12 cellular contexts compared by ENCODE assay signal in the genomic region with DNA sequence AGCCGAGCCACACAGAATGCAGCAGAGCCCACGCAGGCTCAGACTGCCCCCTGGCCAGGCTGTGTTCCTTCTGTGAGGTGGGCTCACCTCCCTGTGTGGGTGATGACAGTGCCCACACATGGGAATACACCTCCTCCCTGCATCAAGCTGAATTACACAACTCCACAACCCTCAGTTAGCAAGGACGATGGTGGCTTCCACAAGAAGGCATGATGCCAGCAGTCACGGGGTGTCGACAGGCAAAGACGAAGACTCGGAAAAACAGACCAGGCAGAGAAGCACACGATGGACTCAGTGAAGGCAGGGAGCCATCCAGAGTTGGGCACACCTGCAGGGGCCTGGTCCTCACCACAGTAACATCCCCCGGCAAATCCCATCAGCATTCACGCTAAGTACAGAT. TPM values are rescaled to one million over a fixed set of nuclear protein-coding genes. Genes with fewer than 3 reads are reported as not detected.
A peak's percentile ranks its signal among the peaks of the same experiment; 100 is the strongest.
DNase-seq lines count a peak whose midpoint lies in the region; ATAC-seq, FAIRE-seq and TF ChIP-seq lines count a peak whose summit lies in the region.
"Had no signal": no experiment of that assay in that cellular context is flagged by ENCODE, and none has a peak within 500 bp of the region (broad histone marks: within the 10 kb centered on the region; RNA-seq: fewer than 3 reads in every experiment).

No MANE protein-coding gene starts in this region.

- H3K27ac ChIP-seq in caudate nucleus (ENCODE audit: low read depth, low read length) (peak overlapping the region; percentile 42), heart right ventricle (peak overlapping the region in 7 of 10 donors; percentile 40 to 68 (median 52))

- 26 to 48% methylated on average over 10 of the region's 10 CpGs for WGBS in heart right ventricle, 2 donors

- H3K4me1 ChIP-seq in heart right ventricle, result peaks cover 0 to 27% (median 18%) of the 10 kb centered on the region in 9 donors
- H3K4me1 ChIP-seq: Caco-2 had no signal

- TF ChIP-seq CTCF in heart right ventricle (IDR thresholded peaks at IDR 0.05), result no peak

- H3K36me3 ChIP-seq in heart right ventricle, result peaks cover 0 to 93% (median 24%) of the 10 kb centered on the region in 9 donors

- DNase-seq in Ammon's horn (ENCODE audit: low spot score), result peak; percentile 71
- peak in 14 of 61 donors; percentile 9 to 69 (median 22) for DNase-seq in caudate nucleus (lab: John Stamatoyannopoulos, UW)
- DNase-seq in heart right ventricle, result peak; percentile 46 to 51
- peak; percentile 35 to 93 (median 64) for DNase-seq in posterior cingulate gyrus
- DNase-seq in NCI-H774 (lab: John Stamatoyannopoulos, UW), result no peak
- no peak for DNase-seq in central memory CD4-positive, alpha-beta T cell
- DNase-seq in frontal cortex (ENCODE audit: low spot score in 2 of 2), result no peak
- DNase-seq in HEK293T (ENCODE audit: extremely low spot score), result no peak
- DNase-seq: activated CD8-positive, alpha-beta T cell treated with anti-CD3 and anti-CD28 coated beads for 36 hours; Caco-2; dermis blood vessel endothelial cell had no signal

- no peaks in the 10 kb centered on the region for H3K9me3 ChIP-seq in heart right ventricle
- H3K9me3 ChIP-seq: Caco-2 had no signal

- H3K4me3 ChIP-seq in heart right ventricle, result no peak overlapping the region

- POLR2A ChIA-PET in HEK293T (lab: Yijun Ruan, JAX), result no interaction called here

- H3K27me3 ChIP-seq in heart right ventricle, result no peaks in the 10 kb centered on the region

- intact Hi-C loops in heart right ventricle (cut with DNase I) (loop anchor here in 1 of 10 donors (2.0 kb wide), 1 partner anchor 55 kb away; no protein-coding TSS in a partner anchor), posterior cingulate gyrus (cut with DNase I) (no loop called here)

- FAIRE-seq in frontal cortex (lab: Jason Lieb, UNC), result no peak
- FAIRE-seq: G401.6 had no signal

- ATAC-seq in heart right ventricle, result peak; percentile 54 to 89 (median 81)
- ATAC-seq: activated CD8-positive, alpha-beta T cell treated with anti-CD3 and anti-CD28 coated beads for 36 hours had no signal

- CTCF ChIA-PET in HEK293T (lab: Yijun Ruan, JAX), result no interaction called here

TF ChIP-seq in HEK293T, 16 proteins besides CTCF, POLR2A, EP300 and RAD21:
- TF ChIP-seq TARDBP (IDR thresholded peaks at IDR 0.05), result no peak
- TF ChIP-seq, protein P1, sequence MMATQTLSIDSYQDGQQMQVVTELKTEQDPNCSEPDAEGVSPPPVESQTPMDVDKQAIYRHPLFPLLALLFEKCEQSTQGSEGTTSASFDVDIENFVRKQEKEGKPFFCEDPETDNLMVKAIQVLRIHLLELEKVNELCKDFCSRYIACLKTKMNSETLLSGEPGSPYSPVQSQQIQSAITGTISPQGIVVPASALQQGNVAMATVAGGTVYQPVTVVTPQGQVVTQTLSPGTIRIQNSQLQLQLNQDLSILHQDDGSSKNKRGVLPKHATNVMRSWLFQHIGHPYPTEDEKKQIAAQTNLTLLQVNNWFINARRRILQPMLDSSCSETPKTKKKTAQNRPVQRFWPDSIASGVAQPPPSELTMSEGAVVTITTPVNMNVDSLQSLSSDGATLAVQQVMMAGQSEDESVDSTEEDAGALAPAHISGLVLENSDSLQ (IDR thresholded peaks at IDR 0.05), result no peak
- TF ChIP-seq ELF4 (IDR thresholded peaks at IDR 0.05), result no peak
- TF ChIP-seq SUZ12 (IDR thresholded peaks at IDR 0.05), result no peak
- TF ChIP-seq ZNF384 (IDR thresholded peaks at IDR 0.05), result no peak
- TF ChIP-seq HDGF (IDR thresholded peaks at IDR 0.05; ENCODE audit: borderline replicate concordance), result no peak
- no peak for TF ChIP-seq SP1 (IDR thresholded peaks at IDR 0.05)
- no peak for TF ChIP-seq FOXK2 (IDR thresholded peaks at IDR 0.05)
- TF ChIP-seq FOXM1 (IDR thresholded peaks at IDR 0.05; ENCODE audit: borderline replicate concordance), result no peak
- no peak for TF ChIP-seq L3MBTL2 (conservative IDR thresholded peaks at IDR 0.05)
- no peak for TF ChIP-seq ARNT (IDR thresholded peaks at IDR 0.05)

RNA-seq across cellular contexts. Expression of a gene that starts 12.1 kb away (rescaled TPM):
- total RNA-seq in heart right ventricle, result 10 to 100 TPM; 35.3 to 53.1 (median 42.6) TPM
- polyA plus RNA-seq in heart right ventricle, result 10 to 100 TPM; 23.4 to 23.8 TPM
- total RNA-seq in frontal cortex, result 115 TPM

RNA-seq across cellular contexts. Expression of a gene that starts 27.3 kb away (rescaled TPM):
- total RNA-seq in heart right ventricle, result 10 to 100 TPM; 32.3 to 64.4 (median 46.0) TPM
- polyA plus RNA-seq in heart right ventricle, result 1 to 10 TPM; 7.7 to 9.9 TPM
- total RNA-seq in frontal cortex, result 113 TPM

RNA-seq across cellular contexts. Expression of a gene that starts 50.8 kb away (rescaled TPM):
- total RNA-seq in heart right ventricle, result 1 to 10 TPM; 1.2 to 5.3 (median 2.4) TPM
- 1 to 10 TPM; 1.3 to 6.6 TPM for polyA plus RNA-seq in heart right ventricle
- 6.9 TPM for total RNA-seq in frontal cortex

Comparison
In these comparisons a context has a peak if more than half of its experiments do, and no peak if none do; other contexts are left out.
1. DNase-seq: peak in Ammon's horn (single experiment), heart right ventricle (2 of 2) and posterior cingulate gyrus (10 of 10); none in NCI-H774 (single experiment), central memory CD4-positive, alpha-beta T cell (single experiment), frontal cortex (0 of 2) and HEK293T (single experiment).